Comparison of ENCODE assay signal across 8 cellular contexts in the genomic region with DNA sequence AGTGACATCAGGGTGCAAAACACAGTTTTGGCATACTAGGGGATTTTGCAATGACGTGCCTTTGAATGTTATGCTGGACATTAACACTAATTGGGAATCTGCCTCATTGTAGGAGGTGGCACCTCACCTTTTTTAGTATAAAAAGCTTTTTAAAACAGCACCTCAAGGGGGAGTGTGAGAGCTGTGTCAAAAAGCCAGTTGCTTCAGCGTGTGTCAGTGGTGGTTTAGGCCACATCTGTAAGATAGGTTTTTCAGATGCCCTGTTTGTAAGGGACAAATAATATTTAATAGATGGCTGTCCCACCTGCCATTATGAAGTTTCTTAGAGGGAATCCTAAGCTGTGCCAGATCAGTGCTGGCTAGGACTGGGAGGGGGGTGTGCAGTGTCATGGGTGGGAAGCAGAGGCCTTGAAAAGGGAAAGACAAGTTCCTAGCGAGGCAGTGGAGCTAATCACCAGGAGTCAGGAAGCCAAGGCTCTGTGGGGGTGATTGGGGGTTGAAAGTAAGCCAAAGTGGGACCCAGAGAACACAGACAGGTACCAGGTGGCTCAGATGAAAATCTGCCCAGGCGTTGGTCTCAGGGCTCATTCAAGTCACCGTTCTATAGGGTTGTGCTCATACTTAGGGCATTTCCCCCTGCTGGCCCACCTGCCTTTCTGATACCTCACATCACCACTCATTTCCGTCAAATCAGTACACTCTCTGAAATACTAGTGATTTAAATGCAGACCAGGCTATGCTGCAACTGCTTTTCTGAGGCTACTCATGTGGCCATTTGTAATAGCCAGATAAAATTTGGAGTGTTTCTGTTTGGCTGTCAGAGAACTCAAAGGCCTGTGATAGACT.
DNase-seq lines count a peak whose midpoint lies in the region; ATAC-seq and TF ChIP-seq lines count a peak whose summit lies in the region.

No MANE protein-coding gene starts in this region.

- intact Hi-C loops in adrenal gland (cut with DNase I), result no loop called here

- H3K4ac ChIP-seq in neuronal stem cell (ENCODE audit: low read length), result no peak overlapping the region

- H3K4me3 ChIP-seq in HUES64 (ENCODE audit: low read length) (no peak overlapping the region), adrenal gland (no peak overlapping the region), neuronal stem cell (ENCODE audit: low read length in 2 of 2) (no peak overlapping the region)

- H3K9ac ChIP-seq in HUES64 (ENCODE audit: low read depth, low read length), result no peak overlapping the region
- H3K9ac ChIP-seq in neuronal stem cell (ENCODE audit: low read depth, low read length, poor library complexity), result no peak overlapping the region

- peak in 4 of 6 experiments; percentile 12 to 29 (median 15) for TF ChIP-seq CTCF in adrenal gland (IDR thresholded peaks at IDR 0.05)

- peak overlapping the region; percentile 16 for H3K18ac ChIP-seq in neuronal stem cell (ENCODE audit: low read length)

- H3K27ac ChIP-seq in HUES64 (ENCODE audit: low read depth, low read length), result 0 out of 2 replicates have a peak overlapping the region, but pooled peaks have one; percentile 14
- peak overlapping the region in 1 of 5 donors; percentile 2 for H3K27ac ChIP-seq in adrenal gland
- H3K27ac ChIP-seq in neuronal stem cell (replicated peaks; ENCODE audit: low read length), result no peak overlapping the region

- 0 out of 2 replicates have a peak, but pooled peaks cover 3% of the 10 kb centered on the region for H3K36me3 ChIP-seq in HUES64 (ENCODE audit: insufficient read depth, low read length)
- H3K36me3 ChIP-seq in adrenal gland (replicated peaks in 1 of 2), result no peaks in the 10 kb centered on the region
- H3K36me3 ChIP-seq in neuronal stem cell (replicated peaks in 1 of 2; ENCODE audit: control insufficient read depth in 2 of 2, insufficient read depth in 2 of 2, low read length in 2 of 2), result peaks cover 0 to 6% of the 10 kb centered on the region in 2 donors

- H3K23ac ChIP-seq in neuronal stem cell (ENCODE audit: low read depth, low read length, poor library complexity), result no peak overlapping the region

- WGBS in HUES64, result 74% methylated on average over 6 of the region's 6 CpGs
- WGBS in adrenal gland, 4 donors, result 76 to 86% (median 82%) methylated on average over 6 of the region's 6 CpGs
- WGBS in neuronal stem cell (ENCODE audit: extremely low coverage in 2 of 2, insufficient read length in 2 of 2, insufficient replicate concordance in 1 of 2), 2 donors, result no CpG with 5 or more reads among the region's 6 CpGs

- peak overlapping the region; percentile 13 for H3K14ac ChIP-seq in neuronal stem cell (ENCODE audit: low read length)

- no peaks in the 10 kb centered on the region for H3K27me3 ChIP-seq in HUES64 (ENCODE audit: insufficient read depth, low read length)
- H3K27me3 ChIP-seq in adrenal gland, result no peaks in the 10 kb centered on the region
- H3K27me3 ChIP-seq in neuronal stem cell (ENCODE audit: control insufficient read depth in 3 of 3, insufficient read depth in 3 of 3, low read depth in 1 of 3, low read length in 3 of 3), result no peaks in the 10 kb centered on the region

- ATAC-seq in GM18861 (IDR thresholded peaks at IDR 0.05; ENCODE audit: unreplicated experiment) (peak; percentile 37), GM21423 (IDR thresholded peaks at IDR 0.05; ENCODE audit: unreplicated experiment) (no peak), GM18502 (IDR thresholded peaks at IDR 0.05; ENCODE audit: poor library complexity, unreplicated experiment) (no peak)

- no peak overlapping the region for H3K4me2 ChIP-seq in neuronal stem cell (ENCODE audit: insufficient read depth, low read length, poor library complexity, severe bottlenecking)

- H2AK5ac ChIP-seq in neuronal stem cell (ENCODE audit: low read depth, low read length), result no peak overlapping the region

- no peak overlapping the region for H2BK5ac ChIP-seq in neuronal stem cell (ENCODE audit: low read length)

- H3K79me1 ChIP-seq in neuronal stem cell (ENCODE audit: low read depth, low read length), result no peaks in the 10 kb centered on the region

- H3K4me1 ChIP-seq in HUES64 (ENCODE audit: insufficient read depth, low read length) (peaks cover 27% of the 10 kb centered on the region), adrenal gland (replicated peaks in 1 of 2) (peaks cover 0 to 33% of the 10 kb centered on the region in 2 donors), neuronal stem cell (ENCODE audit: control insufficient read depth in 2 of 2, insufficient read depth in 1 of 2, low read depth in 1 of 2, low read length in 2 of 2) (peaks cover 4 to 5% of the 10 kb centered on the region in 2 donors)

- H4K91ac ChIP-seq in neuronal stem cell (ENCODE audit: low read depth, low read length, poor library complexity), result no peak overlapping the region

- no peak overlapping the region for H2BK120ac ChIP-seq in neuronal stem cell (ENCODE audit: low read depth, low read length)

- H2BK12ac ChIP-seq in neuronal stem cell (ENCODE audit: low read length), result no peak overlapping the region

- no peak overlapping the region for H2AFZ ChIP-seq in neuronal stem cell (ENCODE audit: low read length)

- no peak overlapping the region for H2BK15ac ChIP-seq in neuronal stem cell (ENCODE audit: low read length)

- no peak for TF ChIP-seq POLR2A in adrenal gland (IDR thresholded peaks at IDR 0.05)

- no peak overlapping the region for H4K8ac ChIP-seq in neuronal stem cell (ENCODE audit: low read depth, low read length)

- DNase-seq in adrenal gland, result no peak
- DNase-seq in neuronal stem cell (ENCODE audit: low spot score), result no peak
- DNase-seq in UCSD-AML1 (lab: John Stamatoyannopoulos, UW; ENCODE audit: unreplicated experiment), result no peak
- no peak for DNase-seq in NCI-H2196 (lab: John Stamatoyannopoulos, UW; ENCODE audit: unreplicated experiment)

- no peaks in the 10 kb centered on the region for H3K9me3 ChIP-seq in HUES64 (ENCODE audit: insufficient read depth, low read depth, low read length)
- H3K9me3 ChIP-seq in adrenal gland (replicated peaks in 1 of 3), result no peaks in the 10 kb centered on the region
- no peaks in the 10 kb centered on the region for H3K9me3 ChIP-seq in neuronal stem cell (replicated peaks in 1 of 2; ENCODE audit: control insufficient read depth in 2 of 2, insufficient read depth in 1 of 2, low read depth in 1 of 2, low read length in 2 of 2)
